ENCODE assay signal across 8 cellular contexts in the genomic region with DNA sequence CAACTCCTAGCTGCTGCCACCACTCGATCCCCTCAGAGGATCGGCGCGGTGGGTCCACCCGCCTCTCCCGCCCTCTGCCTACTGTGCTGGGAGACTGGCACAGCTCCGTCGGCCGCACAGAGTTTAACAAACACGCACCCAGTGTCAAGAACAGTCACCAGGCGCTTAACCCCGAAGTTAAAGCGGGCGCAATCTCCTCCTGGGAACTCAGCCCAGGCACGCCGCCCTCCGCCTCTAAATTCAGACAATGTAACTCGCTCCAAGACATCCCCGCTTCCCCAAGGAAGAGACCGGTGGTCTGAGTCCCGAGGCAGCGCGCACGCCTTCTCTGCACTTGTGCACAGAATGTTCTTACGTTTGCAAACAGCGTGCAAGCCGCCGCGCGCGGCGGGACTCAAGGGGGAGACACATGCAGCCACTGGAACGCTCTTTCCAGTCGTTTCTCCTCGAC. TPM values are rescaled to one million over a fixed set of nuclear protein-coding genes. Genes with fewer than 3 reads are reported as not detected.
DNase-seq lines count a peak whose midpoint lies in the region; ATAC-seq and TF ChIP-seq lines count a peak whose summit lies in the region.

No MANE protein-coding gene starts in this region.

- H3K27me3 ChIP-seq in WERI-Rb-1 (ENCODE audit: insufficient read depth, low read depth, severe bottlenecking): peaks cover 5% of the 10 kb centered on the region
- H3K27me3 ChIP-seq in lung (ENCODE audit: control insufficient read depth, insufficient read depth): no peaks in the 10 kb centered on the region

- peak overlapping the region; percentile 95 for H3K4me3 Mint-ChIP-seq in dendritic cell treated with granulocyte-macrophage colony-stimulating factor and Interleukin-4, amounts not matched to agents 40 ng/mL and 50 ng/mL, for 4 days
- peak overlapping the region; percentile 92 for H3K4me3 Mint-ChIP-seq in stimulated activated effector memory CD8-positive, alpha-beta T cell treated with anti-CD3 and anti-CD28 coated beads, Interleukin-12 subunit alpha, Interleukin-12 subunit beta, amount 100 ng/mL, for 72 hours

- peak overlapping the region; percentile 81 for H3K4me3 ChIP-seq in WERI-Rb-1 (ENCODE audit: low read depth, low read length)
- peak overlapping the region; percentile 40 for H3K4me3 ChIP-seq in lung

- peaks cover 38% of the 10 kb centered on the region for H3K36me3 Mint-ChIP-seq in dendritic cell treated with granulocyte-macrophage colony-stimulating factor and Interleukin-4, amounts not matched to agents 40 ng/mL and 50 ng/mL, for 4 days (ENCODE audit: low read depth)
- H3K36me3 Mint-ChIP-seq in stimulated activated effector memory CD8-positive, alpha-beta T cell treated with anti-CD3 and anti-CD28 coated beads, Interleukin-12 subunit alpha, Interleukin-12 subunit beta, amount 100 ng/mL, for 72 hours: peaks cover 67% of the 10 kb centered on the region

- H3K9me3 Mint-ChIP-seq in dendritic cell treated with granulocyte-macrophage colony-stimulating factor and Interleukin-4, amounts not matched to agents 40 ng/mL and 50 ng/mL, for 4 days: no peaks in the 10 kb centered on the region
- H3K9me3 Mint-ChIP-seq in stimulated activated effector memory CD8-positive, alpha-beta T cell treated with anti-CD3 and anti-CD28 coated beads, Interleukin-12 subunit alpha, Interleukin-12 subunit beta, amount 100 ng/mL, for 72 hours: no peaks in the 10 kb centered on the region

- H3K27ac ChIP-seq in WERI-Rb-1 (no peak overlapping the region), lung (ENCODE audit: low read depth in 1 of 2, low read length in 1 of 2) (peak overlapping the region in 1 of 2 donors; percentile 33)

- no peaks in the 10 kb centered on the region for H3K27me3 Mint-ChIP-seq in dendritic cell treated with granulocyte-macrophage colony-stimulating factor and Interleukin-4, amounts not matched to agents 40 ng/mL and 50 ng/mL, for 4 days

- intact Hi-C loops in dendritic cell treated with granulocyte-macrophage colony-stimulating factor and Interleukin-4, amounts not matched to agents 40 ng/mL and 50 ng/mL, for 4 days (cut with micrococcal nuclease): loop anchor here (2.0 to 5.0 kb wide), 6 partner anchors 90 to 260 kb away; no protein-coding TSS in a partner anchor

- peak; percentile 43; the same call in 1 of the 2 replicates for TF ChIP-seq CTCF in WERI-Rb-1 (IDR thresholded peaks at IDR 0.05; ENCODE audit: low read depth, low read length)
- no peak for TF ChIP-seq CTCF in lung (IDR thresholded peaks at IDR 0.05; ENCODE audit: control extremely low read depth, extremely low read depth)

- H3K9me3 ChIP-seq in WERI-Rb-1 (ENCODE audit: severe bottlenecking) (no peaks in the 10 kb centered on the region), lung (ENCODE audit: control insufficient read depth in 2 of 2, insufficient read depth in 1 of 2, low read length in 1 of 2) (no peaks in the 10 kb centered on the region)

- peak overlapping the region; percentile 90 for H3K27ac Mint-ChIP-seq in dendritic cell treated with granulocyte-macrophage colony-stimulating factor and Interleukin-4, amounts not matched to agents 40 ng/mL and 50 ng/mL, for 4 days
- H3K27ac Mint-ChIP-seq in stimulated activated effector memory CD8-positive, alpha-beta T cell treated with anti-CD3 and anti-CD28 coated beads, Interleukin-12 subunit alpha, Interleukin-12 subunit beta, amount 100 ng/mL, for 72 hours: peak overlapping the region; percentile 94

- WGBS in lung, 2 donors: 0 to 1% methylated on average over 35 of the region's 35 CpGs

- ATAC-seq in GM21526 (IDR thresholded peaks at IDR 0.05; ENCODE audit: low FRiP score, unreplicated experiment) (peak; percentile 30), lung (ENCODE audit: insufficient read depth, low FRiP score) (peak; percentile 16)
- ATAC-seq in stimulated activated effector memory CD8-positive, alpha-beta T cell treated with anti-CD3 and anti-CD28 coated beads, Interleukin-12 subunit alpha, Interleukin-12 subunit beta, amount 100 ng/mL, for 72 hours: peak; percentile 43

- peaks cover 0 to 5% of the 10 kb centered on the region in 2 donors for H3K4me1 ChIP-seq in lung (ENCODE audit: control insufficient read depth in 2 of 2, insufficient read depth in 2 of 2, low read length in 2 of 2)

- no peaks in the 10 kb centered on the region; the same call in 1 of the 2 replicates for H3K36me3 ChIP-seq in WERI-Rb-1
- peaks cover 0 to 7% of the 10 kb centered on the region in 2 donors for H3K36me3 ChIP-seq in lung (ENCODE audit: control insufficient read depth in 2 of 2, insufficient read depth in 2 of 2, low read length in 2 of 2)

- H3K4me1 Mint-ChIP-seq in dendritic cell treated with granulocyte-macrophage colony-stimulating factor and Interleukin-4, amounts not matched to agents 40 ng/mL and 50 ng/mL, for 4 days (ENCODE audit: low read depth): peaks cover 50% of the 10 kb centered on the region
- H3K4me1 Mint-ChIP-seq in stimulated activated effector memory CD8-positive, alpha-beta T cell treated with anti-CD3 and anti-CD28 coated beads, Interleukin-12 subunit alpha, Interleukin-12 subunit beta, amount 100 ng/mL, for 72 hours: peaks cover 39% of the 10 kb centered on the region

- DNase-seq in DMS79 (lab: John Stamatoyannopoulos, UW) (peak; percentile 66), KG1 (lab: John Stamatoyannopoulos, UW) (peak; percentile 37), WERI-Rb-1 (peak; percentile 48), lung (ENCODE audit: low spot score) (peak; percentile 29), epidermal melanocyte (ENCODE audit: insufficient read length, low spot score) (no peak)
- DNase-seq in stimulated activated effector memory CD8-positive, alpha-beta T cell treated with anti-CD3 and anti-CD28 coated beads, Interleukin-12 subunit alpha, Interleukin-12 subunit beta, amount 100 ng/mL, for 72 hours (ENCODE audit: low spot score in 2 of 2): no peak

RNA-seq across cellular contexts. Expression of a gene that starts 0.5 kb away (rescaled TPM):
- 100 to 1,000 TPM in 1 of 2 donors, 10 to 100 TPM in 1; 23.6 to 123 TPM for total RNA-seq in lung
- polyA plus RNA-seq in lung: 100 to 1,000 TPM in 1 of 2 donors, 10 to 100 TPM in 1; 17.5 to 214 TPM

Comparison
In these comparisons a context has a peak if more than half of its experiments do, and no peak if none do; other contexts are left out.
1. DNase-seq: peak in DMS79 (single experiment), KG1 (single experiment), WERI-Rb-1 (single experiment) and lung (single experiment); none in stimulated activated effector memory CD8-positive, alpha-beta T cell treated with anti-CD3 and anti-CD28 coated beads, Interleukin-12 subunit alpha, Interleukin-12 subunit beta, amount 100 ng/mL, for 72 hours (0 of 2) and epidermal melanocyte (single experiment).
2. Peak in every context shown above with its lines, with median percentiles within 50 percentile points of each other: ATAC-seq.